ENCODE assay signal across 8 cellular contexts in the genomic region with DNA sequence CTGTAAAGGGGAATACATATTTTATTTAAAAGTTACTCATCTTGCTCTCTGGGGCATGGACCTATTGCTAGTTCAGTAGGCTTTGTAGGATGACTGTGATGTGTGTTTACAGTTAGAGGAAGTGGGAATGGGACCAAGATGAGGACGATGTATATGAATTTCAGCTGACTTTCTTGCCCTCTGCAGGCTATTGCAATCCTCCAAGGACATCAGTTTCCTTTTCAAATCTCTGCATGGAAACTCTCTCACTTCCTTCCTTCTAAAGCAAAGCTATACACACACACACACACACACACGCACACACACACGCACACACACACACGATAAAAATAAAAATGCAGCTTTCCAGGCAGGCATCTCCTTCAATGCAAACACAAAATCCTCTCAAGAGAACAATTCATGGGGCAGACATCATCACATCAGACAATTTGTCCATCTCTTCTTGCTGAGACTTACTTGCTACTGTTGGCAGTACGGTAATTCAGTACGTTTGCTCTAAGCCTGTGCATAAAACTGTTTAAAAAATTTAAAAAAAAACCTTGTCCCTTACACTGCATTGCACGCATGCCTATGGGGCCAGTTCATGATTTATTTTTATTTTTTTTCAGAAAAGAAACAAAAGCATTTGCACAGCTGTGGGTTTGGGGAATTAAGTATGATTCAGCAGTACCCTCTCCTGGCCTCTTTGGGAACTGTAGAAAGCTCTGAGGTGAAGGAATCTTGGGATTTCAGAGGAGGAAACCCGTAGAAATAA. TPM values are rescaled to one million over a fixed set of nuclear protein-coding genes. Genes with fewer than 3 reads are reported as not detected.
A peak's percentile ranks its signal among the peaks of the same experiment; 100 is the strongest.
DNase-seq lines count a peak whose midpoint lies in the region; ATAC-seq and TF ChIP-seq lines count a peak whose summit lies in the region.

No MANE protein-coding gene starts in this region.

- peak overlapping the region; percentile 37 for H3K27ac Mint-ChIP-seq in T-helper 1 cell treated with Interleukin-12 subunit alpha and Interleukin-12 subunit beta and Interleukin-4 antibody, amounts not matched to agents 30 μg/mL and 1 μg/mL, for 36 hours
- no peak overlapping the region for H3K27ac Mint-ChIP-seq in natural killer cell

- peak overlapping the region; percentile 39 for H3K4me3 Mint-ChIP-seq in T-helper 1 cell treated with Interleukin-12 subunit alpha and Interleukin-12 subunit beta and Interleukin-4 antibody, amounts not matched to agents 30 μg/mL and 1 μg/mL, for 36 hours
- H3K4me3 Mint-ChIP-seq in natural killer cell, result no peak overlapping the region

- no peaks in the 10 kb centered on the region for H3K27me3 Mint-ChIP-seq in T-helper 1 cell treated with Interleukin-12 subunit alpha and Interleukin-12 subunit beta and Interleukin-4 antibody, amounts not matched to agents 30 μg/mL and 1 μg/mL, for 36 hours (ENCODE audit: low read depth)
- peaks cover 6% of the 10 kb centered on the region in 2 donors for H3K27me3 Mint-ChIP-seq in natural killer cell (ENCODE audit: low read depth in 2 of 2)

- H2AFZ ChIP-seq in KMS-11 (ENCODE audit: low read depth), result peak overlapping the region; percentile 67

- H3K36me3 ChIP-seq in KMS-11 (ENCODE audit: insufficient read depth) (no peaks in the 10 kb centered on the region), esophagus muscularis mucosa (no peaks in the 10 kb centered on the region)

- no peak for TF ChIP-seq POLR2A in esophagus muscularis mucosa (IDR thresholded peaks at IDR 0.05; ENCODE audit: low read depth)

- no peak overlapping the region for H3K4me3 ChIP-seq in KMS-11 (IDR thresholded peaks at IDR 0.05; ENCODE audit: insufficient read depth, low read depth, low read length)
- peak overlapping the region; percentile 26 to 40 (median 32) for H3K4me3 ChIP-seq in esophagus muscularis mucosa

- ATAC-seq in natural killer cell (peak in 2 of 3 donors; percentile 27 to 49), HG03159 (IDR thresholded peaks at IDR 0.05; ENCODE audit: unreplicated experiment) (no peak)

- H3K9me3 Mint-ChIP-seq in T-helper 1 cell treated with Interleukin-12 subunit alpha and Interleukin-12 subunit beta and Interleukin-4 antibody, amounts not matched to agents 30 μg/mL and 1 μg/mL, for 36 hours, result peaks cover 4% of the 10 kb centered on the region
- H3K9me3 Mint-ChIP-seq in natural killer cell, result no peaks in the 10 kb centered on the region

- H4K20me1 ChIP-seq in KMS-11 (ENCODE audit: insufficient read depth), result no peaks in the 10 kb centered on the region

- H3K9ac ChIP-seq in KMS-11, result peak overlapping the region; percentile 33; the same call in 1 of the 2 replicates

- DNase-seq in DMS79 treated with DMSO at 0.1 percent for 48 hours (lab: John Stamatoyannopoulos, UW) (peak; percentile 11), DMS79 (lab: John Stamatoyannopoulos, UW) (no peak), esophagus muscularis mucosa (ENCODE audit: extremely low spot score) (no peak), natural killer cell (no peak), cortex of kidney (lab: John Stamatoyannopoulos, UW) (no peak)

- no peaks in the 10 kb centered on the region for H3K9me3 ChIP-seq in esophagus muscularis mucosa

- peak; percentile 95 for TF ChIP-seq CTCF in KMS-11 (conservative IDR thresholded peaks at IDR 0.05; ENCODE audit: low read depth, low read length)
- TF ChIP-seq CTCF in esophagus muscularis mucosa (IDR thresholded peaks at IDR 0.05), result peak; percentile 74 to 78 (median 76)
- peak; percentile 32 for TF ChIP-seq CTCF in natural killer cell (IDR thresholded peaks at IDR 0.05)

- peak overlapping the region; percentile 64 for H3K27ac ChIP-seq in KMS-11
- peak overlapping the region in 3 of 4 donors; percentile 5 to 42 (median 7) for H3K27ac ChIP-seq in esophagus muscularis mucosa (replicated peaks in 1 of 4)

- H3K4me1 ChIP-seq in KMS-11 (ENCODE audit: low read depth, poor library complexity, severe bottlenecking) (peaks cover 27% of the 10 kb centered on the region), esophagus muscularis mucosa (peaks cover 0 to 24% (median 17%) of the 10 kb centered on the region in 4 donors)

- H3K4me2 ChIP-seq in KMS-11, result peak overlapping the region; percentile 89

- H3K36me3 Mint-ChIP-seq in T-helper 1 cell treated with Interleukin-12 subunit alpha and Interleukin-12 subunit beta and Interleukin-4 antibody, amounts not matched to agents 30 μg/mL and 1 μg/mL, for 36 hours (ENCODE audit: low read depth), result peaks cover 7% of the 10 kb centered on the region
- H3K36me3 Mint-ChIP-seq in natural killer cell, result no peaks in the 10 kb centered on the region

- H3K4me1 Mint-ChIP-seq in T-helper 1 cell treated with Interleukin-12 subunit alpha and Interleukin-12 subunit beta and Interleukin-4 antibody, amounts not matched to agents 30 μg/mL and 1 μg/mL, for 36 hours (ENCODE audit: low read depth), result peaks cover 14% of the 10 kb centered on the region
- H3K4me1 Mint-ChIP-seq in natural killer cell, result peaks cover 4 to 11% of the 10 kb centered on the region in 2 donors

- intact Hi-C loops in esophagus muscularis mucosa (cut with DNase I) (loop anchor here (5.0 kb wide), 1 partner anchor 92 kb away; no protein-coding TSS in a partner anchor), natural killer cell (cut with micrococcal nuclease) (loop anchor here (5.0 kb wide), 1 partner anchor 427 kb away; no protein-coding TSS in a partner anchor)

- H3K27me3 ChIP-seq in KMS-11 (ENCODE audit: insufficient read depth, low read depth) (no peaks in the 10 kb centered on the region), esophagus muscularis mucosa (no peaks in the 10 kb centered on the region)

- H3K79me2 ChIP-seq in KMS-11 (ENCODE audit: insufficient read depth, low read depth), result peaks cover 3% of the 10 kb centered on the region; the same call in 1 of the 2 replicates

- 7% methylated on average over 8 of the region's 8 CpGs for WGBS in esophagus muscularis mucosa

- no peak for TF ChIP-seq EP300 in esophagus muscularis mucosa (IDR thresholded peaks at IDR 0.05)

RNA-seq across cellular contexts. Expression of a gene that starts 27.2 kb away (rescaled TPM):
- total RNA-seq in esophagus muscularis mucosa, result under 1 TPM in 2 of 4 donors, not detected in 2; under 0.01 to 0.50 TPM
- 1 to 10 TPM in 2 of 3 donors, under 1 TPM in 1; 0.35 to 4.2 (median 1.7) TPM for total RNA-seq in natural killer cell

RNA-seq across cellular contexts. Expression of a gene that starts 41.8 kb away (rescaled TPM):
- total RNA-seq in esophagus muscularis mucosa (under 1 TPM in 1 of 4 donors, not detected in 3; 0.33 TPM), natural killer cell (1 to 10 TPM in 1 of 3 donors, under 1 TPM in 2; 0.31 to 2.3 (median 0.78) TPM)

Comparison
In these comparisons a context has a peak if more than half of its experiments do, and no peak if none do; other contexts are left out.
1. CTCF ChIP-seq: peak in every context shown above with its lines; median percentile 95 in KMS-11; 76 in esophagus muscularis mucosa; 32 in natural killer cell.